ENCODE assay signal across 28 cellular contexts in the genomic region with DNA sequence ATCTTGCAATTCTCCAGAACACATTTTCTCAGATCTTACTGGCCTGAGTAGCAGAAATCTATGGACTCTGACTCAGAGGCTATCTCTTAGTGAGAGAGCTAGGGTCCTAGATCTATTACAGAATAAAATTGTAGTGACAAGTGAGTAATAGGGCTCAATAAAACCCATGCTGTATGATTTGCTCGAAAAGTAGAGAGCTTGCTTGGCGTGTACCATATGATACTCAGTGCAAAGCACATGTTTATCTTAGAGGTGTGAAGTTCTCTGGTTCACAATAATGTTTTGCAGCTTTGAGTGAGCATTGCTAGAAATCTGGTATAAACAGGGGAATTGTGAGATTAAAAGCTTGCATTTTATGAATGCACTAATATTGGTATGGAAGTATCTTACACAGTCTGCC.
"Had no signal": no experiment of that assay in that cellular context is flagged by ENCODE, and none has a peak within 500 bp of the region (broad histone marks: within the 10 kb centered on the region; RNA-seq: fewer than 3 reads in every experiment).

No MANE protein-coding gene starts in this region.

- ATAC-seq: effector memory CD8-positive, alpha-beta T cell; esophagus mucosa; foreskin keratinocyte; gastroesophageal sphincter; heart left ventricle; left colon; left lobe of liver; left ventricle myocardium superior; lower lobe of right lung; mucosa of descending colon; naive thymus-derived CD8-positive, alpha-beta T cell had no signal

- H3K9me3 ChIP-seq: colonic mucosa, esophagus squamous epithelium, gastroesophageal sphincter, heart left ventricle, lower lobe of right lung, mucosa of descending colon had no signal

- H3K27ac Mint-ChIP-seq: dendritic cell treated with granulocyte-macrophage colony-stimulating factor and Interleukin-4, amounts not matched to agents 40 ng/mL and 50 ng/mL, for 4 days; effector memory CD8-positive, alpha-beta T cell; endodermal cell; immature natural killer cell; mesothelial cell of epicardium; naive B cell had no signal

- H3K27me3 Mint-ChIP-seq: effector memory CD8-positive, alpha-beta T cell; naive B cell; naive thymus-derived CD8-positive, alpha-beta T cell had no signal

- H3K4me3 Mint-ChIP-seq: dendritic cell treated with granulocyte-macrophage colony-stimulating factor and Interleukin-4, amounts not matched to agents 40 ng/mL and 50 ng/mL, for 4 days; effector memory CD8-positive, alpha-beta T cell; endodermal cell; immature natural killer cell; mesothelial cell of epicardium; naive thymus-derived CD8-positive, alpha-beta T cell had no signal

- H3K4me1 ChIP-seq: colonic mucosa, foreskin keratinocyte had no signal

- H3K9me3 Mint-ChIP-seq: dendritic cell treated with granulocyte-macrophage colony-stimulating factor and Interleukin-4, amounts not matched to agents 40 ng/mL and 50 ng/mL, for 4 days; endodermal cell; immature natural killer cell; mesothelial cell of epicardium had no signal

- H3K4me3 ChIP-seq: colonic mucosa, esophagus squamous epithelium, gastroesophageal sphincter, heart left ventricle, hepatocyte, lower lobe of right lung, mucosa of descending colon had no signal

- H3K27me3 ChIP-seq: colonic mucosa, esophagus squamous epithelium, foreskin keratinocyte, hepatocyte had no signal

- H3K36me3 Mint-ChIP-seq: immature natural killer cell; mesothelial cell of epicardium; naive B cell; naive thymus-derived CD8-positive, alpha-beta T cell had no signal

- H3K27ac ChIP-seq: colonic mucosa, epithelial cell of prostate, esophagus squamous epithelium, foreskin keratinocyte, gastroesophageal sphincter, heart left ventricle, hepatocyte, lower lobe of right lung had no signal

- H3K36me3 ChIP-seq: colonic mucosa, esophagus squamous epithelium, gastroesophageal sphincter, heart left ventricle, lower lobe of right lung had no signal

- H3K4me2 ChIP-seq: hepatocyte had no signal

- H3K79me2 ChIP-seq: hepatocyte had no signal

- H2AFZ ChIP-seq: hepatocyte had no signal

- DNase-seq: colonic mucosa; cortex of kidney; effector CD8-positive, alpha-beta T cell; effector memory CD8-positive, alpha-beta T cell; endodermal cell; erythroblast; esophagus squamous epithelium; foreskin keratinocyte; heart left ventricle; hypothalamus; immature natural killer cell; islet precursor cell; kidney; kidney glomerular epithelial cell; left colon; left ventricle myocardium superior; lower lobe of right lung; mesenchymal stem cell; mucosa of descending colon; naive B cell; naive thymus-derived CD8-positive, alpha-beta T cell had no signal
